Comparison of ENCODE assay signal across 1 cellular context in the genomic region with DNA sequence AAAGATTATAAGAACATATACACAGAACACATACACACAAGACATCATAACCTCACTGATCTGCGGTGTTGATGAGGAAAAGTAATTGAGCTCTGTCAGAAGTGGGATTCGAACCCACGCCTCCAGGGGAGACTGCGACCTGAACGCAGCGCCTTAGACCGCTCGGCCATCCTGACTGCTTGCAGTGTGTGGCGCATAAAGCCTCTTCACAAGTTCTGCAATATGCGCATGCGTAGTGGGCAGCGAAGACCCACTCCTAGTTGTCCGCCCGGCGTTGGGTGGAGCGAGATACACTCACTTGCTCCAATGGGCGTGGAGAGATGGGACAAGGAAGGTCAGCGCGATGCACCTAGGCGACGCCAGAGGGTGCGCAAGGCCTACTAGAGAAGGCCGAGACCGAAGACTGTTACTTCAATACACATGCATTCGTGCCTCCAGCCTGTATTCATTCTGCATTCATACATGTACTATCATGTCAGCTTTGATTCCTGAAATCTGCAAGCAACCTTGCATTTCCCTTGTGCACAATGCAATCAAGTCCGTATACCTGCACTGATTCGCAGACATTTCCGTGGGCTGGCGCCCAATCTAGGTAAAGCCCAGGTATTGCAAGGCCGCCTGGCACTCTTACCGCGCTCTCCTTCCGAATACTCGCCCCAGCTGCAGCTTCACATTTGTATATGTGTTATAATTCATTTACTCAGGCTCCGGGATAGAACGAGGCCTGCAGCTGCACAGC.
TF ChIP-seq lines count a peak whose summit lies in the region.

No MANE protein-coding gene starts in this region.

TF ChIP-seq in GM12878, 131 proteins besides CTCF, POLR2A, EP300 and RAD21 (continued from another document and continues in another):
- TF ChIP-seq, protein P1, sequence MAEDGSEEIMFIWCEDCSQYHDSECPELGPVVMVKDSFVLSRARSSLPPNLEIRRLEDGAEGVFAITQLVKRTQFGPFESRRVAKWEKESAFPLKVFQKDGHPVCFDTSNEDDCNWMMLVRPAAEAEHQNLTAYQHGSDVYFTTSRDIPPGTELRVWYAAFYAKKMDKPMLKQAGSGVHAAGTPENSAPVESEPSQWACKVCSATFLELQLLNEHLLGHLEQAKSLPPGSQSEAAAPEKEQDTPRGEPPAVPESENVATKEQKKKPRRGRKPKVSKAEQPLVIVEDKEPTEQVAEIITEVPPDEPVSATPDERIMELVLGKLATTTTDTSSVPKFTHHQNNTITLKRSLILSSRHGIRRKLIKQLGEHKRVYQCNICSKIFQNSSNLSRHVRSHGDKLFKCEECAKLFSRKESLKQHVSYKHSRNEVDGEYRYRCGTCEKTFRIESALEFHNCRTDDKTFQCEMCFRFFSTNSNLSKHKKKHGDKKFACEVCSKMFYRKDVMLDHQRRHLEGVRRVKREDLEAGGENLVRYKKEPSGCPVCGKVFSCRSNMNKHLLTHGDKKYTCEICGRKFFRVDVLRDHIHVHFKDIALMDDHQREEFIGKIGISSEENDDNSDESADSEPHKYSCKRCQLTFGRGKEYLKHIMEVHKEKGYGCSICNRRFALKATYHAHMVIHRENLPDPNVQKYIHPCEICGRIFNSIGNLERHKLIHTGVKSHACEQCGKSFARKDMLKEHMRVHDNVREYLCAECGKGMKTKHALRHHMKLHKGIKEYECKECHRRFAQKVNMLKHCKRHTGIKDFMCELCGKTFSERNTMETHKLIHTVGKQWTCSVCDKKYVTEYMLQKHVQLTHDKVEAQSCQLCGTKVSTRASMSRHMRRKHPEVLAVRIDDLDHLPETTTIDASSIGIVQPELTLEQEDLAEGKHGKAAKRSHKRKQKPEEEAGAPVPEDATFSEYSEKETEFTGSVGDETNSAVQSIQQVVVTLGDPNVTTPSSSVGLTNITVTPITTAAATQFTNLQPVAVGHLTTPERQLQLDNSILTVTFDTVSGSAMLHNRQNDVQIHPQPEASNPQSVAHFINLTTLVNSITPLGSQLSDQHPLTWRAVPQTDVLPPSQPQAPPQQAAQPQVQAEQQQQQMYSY (CRISPR knock-in tag; IDR thresholded peaks at IDR 0.05): no peak
- TF ChIP-seq, protein P2, sequence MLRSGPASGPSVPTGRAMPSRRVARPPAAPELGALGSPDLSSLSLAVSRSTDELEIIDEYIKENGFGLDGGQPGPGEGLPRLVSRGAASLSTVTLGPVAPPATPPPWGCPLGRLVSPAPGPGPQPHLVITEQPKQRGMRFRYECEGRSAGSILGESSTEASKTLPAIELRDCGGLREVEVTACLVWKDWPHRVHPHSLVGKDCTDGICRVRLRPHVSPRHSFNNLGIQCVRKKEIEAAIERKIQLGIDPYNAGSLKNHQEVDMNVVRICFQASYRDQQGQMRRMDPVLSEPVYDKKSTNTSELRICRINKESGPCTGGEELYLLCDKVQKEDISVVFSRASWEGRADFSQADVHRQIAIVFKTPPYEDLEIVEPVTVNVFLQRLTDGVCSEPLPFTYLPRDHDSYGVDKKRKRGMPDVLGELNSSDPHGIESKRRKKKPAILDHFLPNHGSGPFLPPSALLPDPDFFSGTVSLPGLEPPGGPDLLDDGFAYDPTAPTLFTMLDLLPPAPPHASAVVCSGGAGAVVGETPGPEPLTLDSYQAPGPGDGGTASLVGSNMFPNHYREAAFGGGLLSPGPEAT (IDR thresholded peaks at IDR 0.05; ENCODE audit: low read depth): no peak
- TF ChIP-seq HDAC6 (IDR thresholded peaks at IDR 0.05; ENCODE audit: unreplicated experiment) (peak; percentile 27), MXI1 (IDR thresholded peaks at IDR 0.05; ENCODE audit: low read depth, low read length) (no peak), HDGF (IDR thresholded peaks at IDR 0.05) (peak; percentile 85), FOXM1 (IDR thresholded peaks at IDR 0.05; ENCODE audit: low read depth, low read length) (no peak), NRF1 (conservative IDR thresholded peaks at IDR 0.05; ENCODE audit: low read depth, low read length) (peak; percentile 65), IRF4 (IDR thresholded peaks at IDR 0.05; ENCODE audit: low read depth, low read length) (peak; percentile 82), STAT1 (conservative IDR thresholded peaks at IDR 0.05) (peak; percentile 95), ZNF274 (IDR thresholded peaks at IDR 0.05; ENCODE audit: insufficient read depth, insufficient read length) (no peak), ZNF622 (IDR thresholded peaks at IDR 0.05) (no peak), GABPA (IDR thresholded peaks at IDR 0.05; ENCODE audit: low read depth) (no peak), RBBP5 (conservative IDR thresholded peaks at IDR 0.05) (0 out of 2 replicates have a peak, but pooled peaks have one; percentile 27), MEF2B (IDR thresholded peaks at IDR 0.05; ENCODE audit: partially characterized antibody, poor library complexity, severe bottlenecking) (no peak), SMAD1 (IDR thresholded peaks at IDR 0.05; ENCODE audit: low read depth, partially characterized antibody) (no peak), CEBPB (IDR thresholded peaks at IDR 0.05; ENCODE audit: borderline replicate concordance in 1 of 2, low read depth in 2 of 2, low read length in 2 of 2) (no peak), SIX5 (IDR thresholded peaks at IDR 0.05; ENCODE audit: low read depth, low read length, severe bottlenecking) (no peak), TCF3 (IDR thresholded peaks at IDR 0.05; ENCODE audit: borderline replicate concordance, insufficient read depth, low read depth, low read length) (no peak), TCF12 (IDR thresholded peaks at IDR 0.05; ENCODE audit: low read depth, low read length) (no peak), POU2F2 (IDR thresholded peaks at IDR 0.05; ENCODE audit: borderline replicate concordance, low read depth, low read length) (peak; percentile 42; the same call in 2 of the 3 replicates), PAX5 (IDR thresholded peaks at IDR 0.05; ENCODE audit: borderline replicate concordance, low read depth, low read length) (no peak; the same call in 1 of the 2 replicates), RAD51 (IDR thresholded peaks at IDR 0.05) (no peak), TAF1 (IDR thresholded peaks at IDR 0.05; ENCODE audit: borderline replicate concordance, low read depth, low read length) (0 out of 2 replicates have a peak, but pooled peaks have one; percentile 24), SPI1 (IDR thresholded peaks at IDR 0.05; ENCODE audit: borderline replicate concordance, insufficient read depth, low read depth, low read length) (no peak), YBX1 (IDR thresholded peaks at IDR 0.05) (no peak), RCOR1 (conservative IDR thresholded peaks at IDR 0.05; ENCODE audit: low read depth, low read length) (0 out of 2 replicates have a peak, but pooled peaks have one; percentile 67), IKZF2 (IDR thresholded peaks at IDR 0.05) (no peak), SREBF1 (IDR thresholded peaks at IDR 0.05; ENCODE audit: low read length) (peak; percentile 26; the same call in 1 of the 2 replicates), NR2C2 (IDR thresholded peaks at IDR 0.05; ENCODE audit: borderline replicate concordance, control insufficient read depth, insufficient read length, low read depth) (no peak), SIN3A (IDR thresholded peaks at IDR 0.05; ENCODE audit: low read depth, low read length) (no peak)
- TF ChIP-seq, protein P3, sequence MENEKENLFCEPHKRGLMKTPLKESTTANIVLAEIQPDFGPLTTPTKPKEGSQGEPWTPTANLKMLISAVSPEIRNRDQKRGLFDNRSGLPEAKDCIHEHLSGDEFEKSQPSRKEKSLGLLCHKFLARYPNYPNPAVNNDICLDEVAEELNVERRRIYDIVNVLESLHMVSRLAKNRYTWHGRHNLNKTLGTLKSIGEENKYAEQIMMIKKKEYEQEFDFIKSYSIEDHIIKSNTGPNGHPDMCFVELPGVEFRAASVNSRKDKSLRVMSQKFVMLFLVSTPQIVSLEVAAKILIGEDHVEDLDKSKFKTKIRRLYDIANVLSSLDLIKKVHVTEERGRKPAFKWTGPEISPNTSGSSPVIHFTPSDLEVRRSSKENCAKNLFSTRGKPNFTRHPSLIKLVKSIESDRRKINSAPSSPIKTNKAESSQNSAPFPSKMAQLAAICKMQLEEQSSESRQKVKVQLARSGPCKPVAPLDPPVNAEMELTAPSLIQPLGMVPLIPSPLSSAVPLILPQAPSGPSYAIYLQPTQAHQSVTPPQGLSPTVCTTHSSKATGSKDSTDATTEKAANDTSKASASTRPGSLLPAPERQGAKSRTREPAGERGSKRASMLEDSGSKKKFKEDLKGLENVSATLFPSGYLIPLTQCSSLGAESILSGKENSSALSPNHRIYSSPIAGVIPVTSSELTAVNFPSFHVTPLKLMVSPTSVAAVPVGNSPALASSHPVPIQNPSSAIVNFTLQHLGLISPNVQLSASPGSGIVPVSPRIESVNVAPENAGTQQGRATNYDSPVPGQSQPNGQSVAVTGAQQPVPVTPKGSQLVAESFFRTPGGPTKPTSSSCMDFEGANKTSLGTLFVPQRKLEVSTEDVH (IDR thresholded peaks at IDR 0.05; ENCODE audit: low read depth, partially characterized antibody): no peak
- TF ChIP-seq, protein P4, sequence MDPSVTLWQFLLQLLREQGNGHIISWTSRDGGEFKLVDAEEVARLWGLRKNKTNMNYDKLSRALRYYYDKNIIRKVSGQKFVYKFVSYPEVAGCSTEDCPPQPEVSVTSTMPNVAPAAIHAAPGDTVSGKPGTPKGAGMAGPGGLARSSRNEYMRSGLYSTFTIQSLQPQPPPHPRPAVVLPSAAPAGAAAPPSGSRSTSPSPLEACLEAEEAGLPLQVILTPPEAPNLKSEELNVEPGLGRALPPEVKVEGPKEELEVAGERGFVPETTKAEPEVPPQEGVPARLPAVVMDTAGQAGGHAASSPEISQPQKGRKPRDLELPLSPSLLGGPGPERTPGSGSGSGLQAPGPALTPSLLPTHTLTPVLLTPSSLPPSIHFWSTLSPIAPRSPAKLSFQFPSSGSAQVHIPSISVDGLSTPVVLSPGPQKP (IDR thresholded peaks at IDR 0.05; ENCODE audit: low read depth, low read length): 0 out of 2 replicates have a peak, but pooled peaks have one; percentile 14
- TF ChIP-seq, protein P5, sequence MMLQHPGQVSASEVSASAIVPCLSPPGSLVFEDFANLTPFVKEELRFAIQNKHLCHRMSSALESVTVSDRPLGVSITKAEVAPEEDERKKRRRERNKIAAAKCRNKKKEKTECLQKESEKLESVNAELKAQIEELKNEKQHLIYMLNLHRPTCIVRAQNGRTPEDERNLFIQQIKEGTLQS (IDR thresholded peaks at IDR 0.05; ENCODE audit: borderline replicate concordance, extremely low read depth, low read depth, low read length): no peak
- TF ChIP-seq, protein P6, sequence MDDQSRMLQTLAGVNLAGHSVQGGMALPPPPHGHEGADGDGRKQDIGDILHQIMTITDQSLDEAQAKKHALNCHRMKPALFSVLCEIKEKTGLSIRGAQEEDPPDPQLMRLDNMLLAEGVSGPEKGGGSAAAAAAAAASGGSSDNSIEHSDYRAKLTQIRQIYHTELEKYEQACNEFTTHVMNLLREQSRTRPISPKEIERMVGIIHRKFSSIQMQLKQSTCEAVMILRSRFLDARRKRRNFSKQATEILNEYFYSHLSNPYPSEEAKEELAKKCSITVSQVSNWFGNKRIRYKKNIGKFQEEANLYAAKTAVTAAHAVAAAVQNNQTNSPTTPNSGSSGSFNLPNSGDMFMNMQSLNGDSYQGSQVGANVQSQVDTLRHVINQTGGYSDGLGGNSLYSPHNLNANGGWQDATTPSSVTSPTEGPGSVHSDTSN (IDR thresholded peaks at IDR 0.05; ENCODE audit: insufficient replicate concordance, low read depth, low read length): no peak
- TF ChIP-seq, protein P7, sequence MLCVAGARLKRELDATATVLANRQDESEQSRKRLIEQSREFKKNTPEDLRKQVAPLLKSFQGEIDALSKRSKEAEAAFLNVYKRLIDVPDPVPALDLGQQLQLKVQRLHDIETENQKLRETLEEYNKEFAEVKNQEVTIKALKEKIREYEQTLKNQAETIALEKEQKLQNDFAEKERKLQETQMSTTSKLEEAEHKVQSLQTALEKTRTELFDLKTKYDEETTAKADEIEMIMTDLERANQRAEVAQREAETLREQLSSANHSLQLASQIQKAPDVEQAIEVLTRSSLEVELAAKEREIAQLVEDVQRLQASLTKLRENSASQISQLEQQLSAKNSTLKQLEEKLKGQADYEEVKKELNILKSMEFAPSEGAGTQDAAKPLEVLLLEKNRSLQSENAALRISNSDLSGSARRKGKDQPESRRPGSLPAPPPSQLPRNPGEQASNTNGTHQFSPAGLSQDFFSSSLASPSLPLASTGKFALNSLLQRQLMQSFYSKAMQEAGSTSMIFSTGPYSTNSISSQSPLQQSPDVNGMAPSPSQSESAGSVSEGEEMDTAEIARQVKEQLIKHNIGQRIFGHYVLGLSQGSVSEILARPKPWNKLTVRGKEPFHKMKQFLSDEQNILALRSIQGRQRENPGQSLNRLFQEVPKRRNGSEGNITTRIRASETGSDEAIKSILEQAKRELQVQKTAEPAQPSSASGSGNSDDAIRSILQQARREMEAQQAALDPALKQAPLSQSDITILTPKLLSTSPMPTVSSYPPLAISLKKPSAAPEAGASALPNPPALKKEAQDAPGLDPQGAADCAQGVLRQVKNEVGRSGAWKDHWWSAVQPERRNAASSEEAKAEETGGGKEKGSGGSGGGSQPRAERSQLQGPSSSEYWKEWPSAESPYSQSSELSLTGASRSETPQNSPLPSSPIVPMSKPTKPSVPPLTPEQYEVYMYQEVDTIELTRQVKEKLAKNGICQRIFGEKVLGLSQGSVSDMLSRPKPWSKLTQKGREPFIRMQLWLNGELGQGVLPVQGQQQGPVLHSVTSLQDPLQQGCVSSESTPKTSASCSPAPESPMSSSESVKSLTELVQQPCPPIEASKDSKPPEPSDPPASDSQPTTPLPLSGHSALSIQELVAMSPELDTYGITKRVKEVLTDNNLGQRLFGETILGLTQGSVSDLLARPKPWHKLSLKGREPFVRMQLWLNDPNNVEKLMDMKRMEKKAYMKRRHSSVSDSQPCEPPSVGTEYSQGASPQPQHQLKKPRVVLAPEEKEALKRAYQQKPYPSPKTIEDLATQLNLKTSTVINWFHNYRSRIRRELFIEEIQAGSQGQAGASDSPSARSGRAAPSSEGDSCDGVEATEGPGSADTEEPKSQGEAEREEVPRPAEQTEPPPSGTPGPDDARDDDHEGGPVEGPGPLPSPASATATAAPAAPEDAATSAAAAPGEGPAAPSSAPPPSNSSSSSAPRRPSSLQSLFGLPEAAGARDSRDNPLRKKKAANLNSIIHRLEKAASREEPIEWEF (IDR thresholded peaks at IDR 0.05; ENCODE audit: insufficient replicate concordance, low read depth, low read length): no peak
- TF ChIP-seq, protein P8, sequence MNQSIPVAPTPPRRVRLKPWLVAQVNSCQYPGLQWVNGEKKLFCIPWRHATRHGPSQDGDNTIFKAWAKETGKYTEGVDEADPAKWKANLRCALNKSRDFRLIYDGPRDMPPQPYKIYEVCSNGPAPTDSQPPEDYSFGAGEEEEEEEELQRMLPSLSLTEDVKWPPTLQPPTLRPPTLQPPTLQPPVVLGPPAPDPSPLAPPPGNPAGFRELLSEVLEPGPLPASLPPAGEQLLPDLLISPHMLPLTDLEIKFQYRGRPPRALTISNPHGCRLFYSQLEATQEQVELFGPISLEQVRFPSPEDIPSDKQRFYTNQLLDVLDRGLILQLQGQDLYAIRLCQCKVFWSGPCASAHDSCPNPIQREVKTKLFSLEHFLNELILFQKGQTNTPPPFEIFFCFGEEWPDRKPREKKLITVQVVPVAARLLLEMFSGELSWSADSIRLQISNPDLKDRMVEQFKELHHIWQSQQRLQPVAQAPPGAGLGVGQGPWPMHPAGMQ (IDR thresholded peaks at IDR 0.05; ENCODE audit: borderline replicate concordance): no peak
- TF ChIP-seq, protein P9, sequence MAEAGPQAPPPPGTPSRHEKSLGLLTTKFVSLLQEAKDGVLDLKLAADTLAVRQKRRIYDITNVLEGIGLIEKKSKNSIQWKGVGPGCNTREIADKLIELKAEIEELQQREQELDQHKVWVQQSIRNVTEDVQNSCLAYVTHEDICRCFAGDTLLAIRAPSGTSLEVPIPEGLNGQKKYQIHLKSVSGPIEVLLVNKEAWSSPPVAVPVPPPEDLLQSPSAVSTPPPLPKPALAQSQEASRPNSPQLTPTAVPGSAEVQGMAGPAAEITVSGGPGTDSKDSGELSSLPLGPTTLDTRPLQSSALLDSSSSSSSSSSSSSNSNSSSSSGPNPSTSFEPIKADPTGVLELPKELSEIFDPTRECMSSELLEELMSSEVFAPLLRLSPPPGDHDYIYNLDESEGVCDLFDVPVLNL (IDR thresholded peaks at IDR 0.05; ENCODE audit: low read depth, low read length): no peak
